17 cellular contexts compared by ENCODE assay signal in the genomic region with DNA sequence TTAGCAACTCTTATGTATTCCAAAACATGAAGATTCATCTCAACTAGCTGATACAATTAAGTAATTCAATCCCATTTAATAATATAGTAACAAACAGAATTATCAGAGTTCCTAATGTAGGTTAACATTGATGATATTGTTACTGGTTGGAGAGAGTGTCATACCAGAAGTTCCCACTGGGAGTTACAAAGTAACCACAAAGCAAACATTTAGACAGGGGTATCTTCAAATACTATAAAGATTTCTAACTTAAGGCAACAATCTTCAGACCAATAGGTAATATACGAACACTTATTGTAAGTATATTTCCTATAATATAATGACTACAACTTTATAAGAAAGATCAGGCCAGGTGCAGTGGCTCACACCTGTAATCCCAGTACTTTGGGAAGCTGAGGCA.
DNase-seq lines count a peak whose midpoint lies in the region; TF ChIP-seq lines count a peak whose summit lies in the region.
"Had no signal": no experiment of that assay in that cellular context is flagged by ENCODE, and none has a peak within 500 bp of the region (broad histone marks: within the 10 kb centered on the region; RNA-seq: fewer than 3 reads in every experiment).

No MANE protein-coding gene starts in this region.

- no peak overlapping the region for H2AFZ ChIP-seq in H9 (ENCODE audit: low read length)

- no peak overlapping the region for H2BK5ac ChIP-seq in H9 (ENCODE audit: insufficient read length, low read length)

- H3K9me3 Mint-ChIP-seq in H9 (peaks cover 1 to 3% of the 10 kb centered on the region in 2 experiments; a peak in 4 of 5 replicates), endodermal cell (peaks cover 8% of the 10 kb centered on the region), nephron progenitor cell (peaks cover 16% of the 10 kb centered on the region), type B pancreatic cell (peaks cover 2% of the 10 kb centered on the region)

- H3K36me3 Mint-ChIP-seq in H9 (ENCODE audit: insufficient read depth in 1 of 3, low read depth in 3 of 3) (peaks cover 0 to 6% (median under 1%) of the 10 kb centered on the region in 3 experiments; a peak in 1 of 7 replicates), endodermal cell (ENCODE audit: low read depth) (no peaks in the 10 kb centered on the region), nephron progenitor cell (ENCODE audit: low read depth) (peaks cover 2% of the 10 kb centered on the region), type B pancreatic cell (no peaks in the 10 kb centered on the region)
- H3K36me3 Mint-ChIP-seq: CD4-positive, CD25-positive, alpha-beta regulatory T cell; CD8-positive, alpha-beta memory T cell had no signal

- H3K23ac ChIP-seq in H9 (ENCODE audit: insufficient read length, low read depth, low read length), result no peak overlapping the region

- H3K36me3 ChIP-seq in endodermal cell (ENCODE audit: control insufficient read depth, insufficient read depth, low read length), result no peaks in the 10 kb centered on the region
- no peaks in the 10 kb centered on the region for H3K36me3 ChIP-seq in Peyer's patch
- H3K36me3 ChIP-seq: BE2C had no signal

- H3K9ac ChIP-seq in H9 (ENCODE audit: extremely low read depth, insufficient read length, low read length) (no peak overlapping the region), endodermal cell (ENCODE audit: extremely low read depth, low read length, poor library complexity, severe bottlenecking) (no peak overlapping the region)

- H3K4me3 Mint-ChIP-seq in H9 (no peak overlapping the region), endodermal cell (no peak overlapping the region), nephron progenitor cell (no peak overlapping the region), type B pancreatic cell (no peak overlapping the region)
- H3K4me3 Mint-ChIP-seq: CD4-positive, CD25-positive, alpha-beta regulatory T cell; CD8-positive, alpha-beta memory T cell; HFFc6 had no signal

- no peaks in the 10 kb centered on the region for H4K20me1 ChIP-seq in H9 (ENCODE audit: control insufficient read depth, insufficient read depth, insufficient read length)

- no peak overlapping the region for H4K5ac ChIP-seq in H9 (ENCODE audit: insufficient read length, low read depth, low read length)

- no peaks in the 10 kb centered on the region for H3K79me2 ChIP-seq in H9 (ENCODE audit: insufficient read depth, low read length)

- TF ChIP-seq POLR2A in Peyer's patch (IDR thresholded peaks at IDR 0.05), result no peak

- H2AK5ac ChIP-seq in H9 (ENCODE audit: insufficient read length, low read length), result no peak overlapping the region

- no peak overlapping the region for H2BK12ac ChIP-seq in H9 (ENCODE audit: insufficient read length, low read depth, low read length)

- no peak overlapping the region for H2BK20ac ChIP-seq in H9 (ENCODE audit: low read depth, low read length, poor library complexity, severe bottlenecking)

- H3K4me1 Mint-ChIP-seq in H9 (no peaks in the 10 kb centered on the region), endodermal cell (peaks cover 15% of the 10 kb centered on the region), nephron progenitor cell (no peaks in the 10 kb centered on the region), type B pancreatic cell (ENCODE audit: unreplicated experiment) (no peaks in the 10 kb centered on the region)
- H3K4me1 Mint-ChIP-seq: CD4-positive, CD25-positive, alpha-beta regulatory T cell; CD8-positive, alpha-beta memory T cell had no signal

- no peak overlapping the region for H4K91ac ChIP-seq in H9 (ENCODE audit: insufficient read length, low read depth, low read length)

- H2BK120ac ChIP-seq in H9 (ENCODE audit: low read depth, low read length, poor library complexity, severe bottlenecking), result no peak overlapping the region

- no peak overlapping the region for H3K14ac ChIP-seq in H9 (ENCODE audit: insufficient read depth, low read length)

- H3K27ac Mint-ChIP-seq in H9, result no peak overlapping the region; a peak in 1 of 7 replicates
- no peak overlapping the region for H3K27ac Mint-ChIP-seq in endodermal cell
- no peak overlapping the region for H3K27ac Mint-ChIP-seq in nephron progenitor cell
- H3K27ac Mint-ChIP-seq in type B pancreatic cell, result no peak overlapping the region
- H3K27ac Mint-ChIP-seq: CD4-positive, CD25-positive, alpha-beta regulatory T cell; CD8-positive, alpha-beta memory T cell; HFFc6 had no signal

- no peak overlapping the region for H3K4me2 ChIP-seq in H9 (ENCODE audit: insufficient read depth, insufficient read length, low read length)

- no peak overlapping the region for H3K4me3 ChIP-seq in endodermal cell (ENCODE audit: low read length)
- no peak overlapping the region for H3K4me3 ChIP-seq in Peyer's patch

- H3K23me2 ChIP-seq in H9 (ENCODE audit: insufficient read length, low read depth, low read length, poor library complexity, severe bottlenecking), result no peaks in the 10 kb centered on the region

- H3K9me3 ChIP-seq in H9 (ENCODE audit: control insufficient read depth, low read depth, low read length) (no peaks in the 10 kb centered on the region), endodermal cell (ENCODE audit: control insufficient read depth, low read length) (peaks cover 9% of the 10 kb centered on the region), Peyer's patch (no peaks in the 10 kb centered on the region)
- H3K9me3 ChIP-seq: BE2C had no signal

- H3K4me1 ChIP-seq in H9 (ENCODE audit: insufficient read depth, low read length) (no peaks in the 10 kb centered on the region; the same call in 1 of the 2 replicates), endodermal cell (ENCODE audit: control insufficient read depth, insufficient read depth, low read length) (peaks cover 6% of the 10 kb centered on the region), Peyer's patch (no peaks in the 10 kb centered on the region)
- H3K4me1 ChIP-seq: BE2C had no signal

- H3K27me3 ChIP-seq in H9 (ENCODE audit: insufficient read depth, low read length) (no peaks in the 10 kb centered on the region), endodermal cell (ENCODE audit: control insufficient read depth, insufficient read depth, low read length, poor library complexity, severe bottlenecking) (no peaks in the 10 kb centered on the region), Peyer's patch (no peaks in the 10 kb centered on the region)
- H3K27me3 ChIP-seq: BE2C had no signal

- H3K27me3 Mint-ChIP-seq in H9 (ENCODE audit: low read depth) (no peaks in the 10 kb centered on the region), endodermal cell (ENCODE audit: insufficient read depth) (peaks cover 2% of the 10 kb centered on the region), nephron progenitor cell (ENCODE audit: low read depth, poor library complexity) (no peaks in the 10 kb centered on the region), type B pancreatic cell (no peaks in the 10 kb centered on the region)
- H3K27me3 Mint-ChIP-seq: CD4-positive, CD25-positive, alpha-beta regulatory T cell; CD8-positive, alpha-beta memory T cell had no signal

- H2BK15ac ChIP-seq in H9 (ENCODE audit: low read depth, low read length), result no peak overlapping the region

- peak; percentile 49 for TF ChIP-seq CTCF in H9 (conservative IDR thresholded peaks at IDR 0.05)
- peak; percentile 67 for TF ChIP-seq CTCF in endodermal cell (conservative IDR thresholded peaks at IDR 0.05)
- TF ChIP-seq CTCF in nephron progenitor cell (IDR thresholded peaks at IDR 0.05), result peak; percentile 10
- peak; percentile 56 for TF ChIP-seq CTCF in type B pancreatic cell (conservative IDR thresholded peaks at IDR 0.05)
- TF ChIP-seq CTCF in Peyer's patch (IDR thresholded peaks at IDR 0.05), result no peak

- H3K27ac ChIP-seq in H9 (ENCODE audit: insufficient read length, low read depth, low read length), result no peak overlapping the region
- no peak overlapping the region for H3K27ac ChIP-seq in endodermal cell (ENCODE audit: low read depth, low read length)
- H3K27ac ChIP-seq in Peyer's patch, result no peak overlapping the region
- H3K27ac ChIP-seq: HL-60 had no signal

- H3K4ac ChIP-seq in H9 (ENCODE audit: low read depth, low read length), result no peak overlapping the region

- no CpG with 5 or more reads among the region's 1 CpG for WGBS in H9 (ENCODE audit: extremely low coverage, insufficient read length, low lambda C conversion rate)
- no CpG with 5 or more reads among the region's 1 CpG for WGBS in endodermal cell (ENCODE audit: insufficient coverage in 1 of 2, insufficient read length in 1 of 2), 2 experiments

- H3K18ac ChIP-seq in H9 (ENCODE audit: insufficient read length, low read depth, low read length), result no peak overlapping the region

- no peak overlapping the region for H3T11ph ChIP-seq in H9 (ENCODE audit: low read length)

- no peak overlapping the region for H3K56ac ChIP-seq in H9 (ENCODE audit: insufficient read length, low read depth, low read length)

- no peak overlapping the region for H4K8ac ChIP-seq in H9 (replicated peaks; ENCODE audit: insufficient read length, low read depth, low read length)

- H3K79me1 ChIP-seq in H9 (ENCODE audit: insufficient read depth, low read depth, low read length, poor library complexity, severe bottlenecking), result no peaks in the 10 kb centered on the region

- DNase-seq in H9 (no peak), endodermal cell (no peak), nephron progenitor cell (no peak), type B pancreatic cell (ENCODE audit: extremely low spot score, unreplicated experiment) (no peak), glomerular visceral epithelial cell (ENCODE audit: extremely low spot score) (no peak), NCI-H2227 treated with DMSO at 0.1 percent for 48 hours (lab: John Stamatoyannopoulos, UW) (no peak), Peyer's patch (no peak)
- DNase-seq: ACHN; BE2C; C1 segment of cervical spinal cord; CD4-positive, CD25-positive, alpha-beta regulatory T cell; CD8-positive, alpha-beta memory T cell; COR-L47; DMS 273 treated with DMSO at 0.1 percent for 48 hours; HFFc6; IMR-90 had no signal

Comparison
In these comparisons a context has a peak if more than half of its experiments do, and no peak if none do; other contexts are left out.
1. CTCF ChIP-seq: peak in H9 (single experiment), endodermal cell (single experiment), nephron progenitor cell (single experiment) and type B pancreatic cell (single experiment); none in Peyer's patch (0 of 6).